ENCODE assay signal across 16 cellular contexts in genomic region chr11:68581439-68581838, GRCh38.
DNase-seq lines count a peak whose midpoint lies in the region; ATAC-seq and TF ChIP-seq lines count a peak whose summit lies in the region.
"Had no signal": no experiment of that assay in that cellular context is flagged by ENCODE, and none has a peak within 500 bp of the region (broad histone marks: within the 10 kb centered on the region; RNA-seq: fewer than 3 reads in every experiment).

No MANE protein-coding gene starts in this region.

- peaks cover 66% of the 10 kb centered on the region for H3K36me3 Mint-ChIP-seq in activated naive CD4-positive, alpha-beta T cell treated with anti-CD3 and anti-CD28 coated beads, Interleukin-2, amount 10 ng/mL, durations not matched to agents 7 days and 5 days
- peaks cover 53% of the 10 kb centered on the region for H3K36me3 Mint-ChIP-seq in mesothelial cell of epicardium

- H3K4me3 ChIP-seq in left lung (no peak overlapping the region), aorta (ENCODE audit: low read length in 2 of 2) (no peak overlapping the region)
- H3K4me3 ChIP-seq: GM23248 had no signal

- H3K4me1 Mint-ChIP-seq in activated naive CD4-positive, alpha-beta T cell treated with anti-CD3 and anti-CD28 coated beads, Interleukin-2, amount 10 ng/mL, durations not matched to agents 7 days and 5 days: peaks cover 2% of the 10 kb centered on the region
- H3K4me1 Mint-ChIP-seq in mesothelial cell of epicardium: no peaks in the 10 kb centered on the region

- H3K9me3 Mint-ChIP-seq in activated naive CD4-positive, alpha-beta T cell treated with anti-CD3 and anti-CD28 coated beads, Interleukin-2, amount 10 ng/mL, durations not matched to agents 7 days and 5 days: no peaks in the 10 kb centered on the region
- no peaks in the 10 kb centered on the region for H3K9me3 Mint-ChIP-seq in mesothelial cell of epicardium
- H3K9me3 Mint-ChIP-seq: activated T-helper 2 cell treated with anti-CD3 and anti-CD28 coated beads, Interferon-gamma antibody, Interleukin-2, Interleukin-4, amounts not matched to agents 10 μg/mL and 5 μg/mL and 100 μg/mL, durations not matched to agents 14 hours and 24 hours and 36 hours; memory B cell had no signal

- no peaks in the 10 kb centered on the region for H3K27me3 ChIP-seq in left lung
- no peaks in the 10 kb centered on the region for H3K27me3 ChIP-seq in aorta (ENCODE audit: control insufficient read depth in 1 of 2, insufficient read depth in 2 of 2, low read length in 1 of 2)

- H3K9me3 ChIP-seq in left lung (no peaks in the 10 kb centered on the region), aorta (ENCODE audit: control insufficient read depth, low read length) (no peaks in the 10 kb centered on the region)

- 71% methylated on average over 4 of the region's 4 CpGs for WGBS in aorta, 2 donors

- TF ChIP-seq CTCF in left lung (IDR thresholded peaks at IDR 0.05) (no peak), mesothelial cell of epicardium (IDR thresholded peaks at IDR 0.05; ENCODE audit: unreplicated experiment) (no peak)

- H3K27ac Mint-ChIP-seq in activated naive CD4-positive, alpha-beta T cell treated with anti-CD3 and anti-CD28 coated beads, Interleukin-2, amount 10 ng/mL, durations not matched to agents 7 days and 5 days: peak overlapping the region; percentile 8
- H3K27ac Mint-ChIP-seq in mesothelial cell of epicardium: no peak overlapping the region
- H3K27ac Mint-ChIP-seq: activated T-helper 2 cell treated with anti-CD3 and anti-CD28 coated beads, Interferon-gamma antibody, Interleukin-2, Interleukin-4, amounts not matched to agents 10 μg/mL and 5 μg/mL and 100 μg/mL, durations not matched to agents 14 hours and 24 hours and 36 hours; memory B cell had no signal

- DNase-seq in activated naive CD4-positive, alpha-beta T cell treated with anti-CD3 and anti-CD28 coated beads, Interleukin-2, amount 10 ng/mL, durations not matched to agents 7 days and 5 days: no peak
- no peak for DNase-seq in activated naive CD4-positive, alpha-beta T cell treated with Interleukin-2 at 50 U/mL for 16 hours
- DNase-seq in NCI-H524 treated with DMSO at 0.1 percent for 48 hours (lab: John Stamatoyannopoulos, UW): peak; percentile 1
- peak in 1 of 2 donors; percentile 76 for DNase-seq in left lung
- DNase-seq in aorta: no peak
- DNase-seq in H4 (ENCODE audit: low spot score): no peak
- DNase-seq in mesothelial cell of epicardium (ENCODE audit: low spot score in 2 of 2, unreplicated experiment in 2 of 2): no peak
- DNase-seq: activated CD4-positive, alpha-beta T cell treated with anti-CD3 and anti-CD28 coated beads for 48 hours; GM23248; KBM-7; NCI-H2171 treated with DMSO at 0.1 percent for 48 hours; PC-3; T-helper 2 cell had no signal

- intact Hi-C loops in left lung (cut with DNase I) (no loop called here), aorta (cut with DNase I) (no loop called here)

- H3K4me1 ChIP-seq in left lung: peaks cover 0 to 33% of the 10 kb centered on the region in 2 donors
- H3K4me1 ChIP-seq in aorta (ENCODE audit: control insufficient read depth in 1 of 2, insufficient read depth in 2 of 2, low read length in 2 of 2): peaks cover 2 to 18% of the 10 kb centered on the region in 2 donors

- H3K27me3 Mint-ChIP-seq in activated naive CD4-positive, alpha-beta T cell treated with anti-CD3 and anti-CD28 coated beads, Interleukin-2, amount 10 ng/mL, durations not matched to agents 7 days and 5 days: no peaks in the 10 kb centered on the region
- no peaks in the 10 kb centered on the region for H3K27me3 Mint-ChIP-seq in mesothelial cell of epicardium (ENCODE audit: low read depth)
- H3K27me3 Mint-ChIP-seq: memory B cell had no signal

- H3K36me3 ChIP-seq in left lung (peaks cover 0 to 75% of the 10 kb centered on the region in 2 donors), aorta (ENCODE audit: control insufficient read depth in 1 of 2, insufficient read depth in 2 of 2, low read length in 1 of 2) (peaks cover 0 to 7% of the 10 kb centered on the region in 2 donors)

- ATAC-seq in left lung (peak; percentile 90), aorta (ENCODE audit: low FRiP score) (peak; percentile 39), GM21825 (IDR thresholded peaks at IDR 0.05; ENCODE audit: unreplicated experiment) (no peak)
- ATAC-seq: PC-3 had no signal

- no peak overlapping the region for H3K4me3 Mint-ChIP-seq in activated naive CD4-positive, alpha-beta T cell treated with anti-CD3 and anti-CD28 coated beads, Interleukin-2, amount 10 ng/mL, durations not matched to agents 7 days and 5 days
- H3K4me3 Mint-ChIP-seq in mesothelial cell of epicardium: no peak overlapping the region
- H3K4me3 Mint-ChIP-seq: memory B cell had no signal

- CTCF ChIA-PET in activated naive CD4-positive, alpha-beta T cell treated with anti-CD3 and anti-CD28 coated beads, Interleukin-2, amount 10 ng/mL, durations not matched to agents 7 days and 5 days (lab: Charles Lee): interaction anchor here (1.5 kb wide), 1 partner anchor 11 kb away, joined by 3 read pairs; no protein-coding TSS in a partner anchor

- no peak overlapping the region for H3K27ac ChIP-seq in left lung
- H3K27ac ChIP-seq in aorta (ENCODE audit: low read depth in 1 of 2, low read length in 2 of 2): peak overlapping the region; percentile 19 to 80
- H3K27ac ChIP-seq: GM23248 had no signal

Comparison
In these comparisons a context has a peak if more than half of its experiments do, and no peak if none do; other contexts are left out.
1. H3K27ac ChIP-seq: peak in aorta (2 of 2); none in left lung (0 of 2).